In genomic region chr20:62642666-62643520, GRCh38 we compare ENCODE assay signal across 1 cellular context.
TF ChIP-seq lines count a peak whose summit lies in the region.

No MANE protein-coding gene starts in this region.

TF ChIP-seq in IMR-90, 13 proteins besides CTCF, POLR2A, EP300 and RAD21 (continued from another document):
- TF ChIP-seq, protein P1, sequence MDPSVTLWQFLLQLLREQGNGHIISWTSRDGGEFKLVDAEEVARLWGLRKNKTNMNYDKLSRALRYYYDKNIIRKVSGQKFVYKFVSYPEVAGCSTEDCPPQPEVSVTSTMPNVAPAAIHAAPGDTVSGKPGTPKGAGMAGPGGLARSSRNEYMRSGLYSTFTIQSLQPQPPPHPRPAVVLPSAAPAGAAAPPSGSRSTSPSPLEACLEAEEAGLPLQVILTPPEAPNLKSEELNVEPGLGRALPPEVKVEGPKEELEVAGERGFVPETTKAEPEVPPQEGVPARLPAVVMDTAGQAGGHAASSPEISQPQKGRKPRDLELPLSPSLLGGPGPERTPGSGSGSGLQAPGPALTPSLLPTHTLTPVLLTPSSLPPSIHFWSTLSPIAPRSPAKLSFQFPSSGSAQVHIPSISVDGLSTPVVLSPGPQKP (IDR thresholded peaks at IDR 0.05; ENCODE audit: borderline replicate concordance, low read depth, low read length), result no peak
- TF ChIP-seq, protein P2, sequence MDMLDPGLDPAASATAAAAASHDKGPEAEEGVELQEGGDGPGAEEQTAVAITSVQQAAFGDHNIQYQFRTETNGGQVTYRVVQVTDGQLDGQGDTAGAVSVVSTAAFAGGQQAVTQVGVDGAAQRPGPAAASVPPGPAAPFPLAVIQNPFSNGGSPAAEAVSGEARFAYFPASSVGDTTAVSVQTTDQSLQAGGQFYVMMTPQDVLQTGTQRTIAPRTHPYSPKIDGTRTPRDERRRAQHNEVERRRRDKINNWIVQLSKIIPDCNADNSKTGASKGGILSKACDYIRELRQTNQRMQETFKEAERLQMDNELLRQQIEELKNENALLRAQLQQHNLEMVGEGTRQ (IDR thresholded peaks at IDR 0.05; ENCODE audit: low read depth, low read length), result no peak
- no peak for TF ChIP-seq CEBPB (IDR thresholded peaks at IDR 0.05; ENCODE audit: low read depth, low read length)
- TF ChIP-seq RFX5 (IDR thresholded peaks at IDR 0.05; ENCODE audit: low read depth, low read length), result no peak
- no peak for TF ChIP-seq SMC3 (IDR thresholded peaks at IDR 0.05; ENCODE audit: low read depth, low read length)
- no peak for TF ChIP-seq MXI1 (IDR thresholded peaks at IDR 0.05; ENCODE audit: borderline replicate concordance, low read depth, low read length)
- TF ChIP-seq MAFK (IDR thresholded peaks at IDR 0.05; ENCODE audit: low read depth, low read length), result no peak
- no peak for TF ChIP-seq FOS (IDR thresholded peaks at IDR 0.05; ENCODE audit: low read depth, low read length)
- no peak for TF ChIP-seq RCOR1 (IDR thresholded peaks at IDR 0.05; ENCODE audit: insufficient replicate concordance, low read length)
- no peak for TF ChIP-seq BHLHE40 (IDR thresholded peaks at IDR 0.05; ENCODE audit: low read depth, low read length)
- no peak for TF ChIP-seq MAZ (IDR thresholded peaks at IDR 0.05; ENCODE audit: borderline replicate concordance, low read depth, low read length)
